28 cellular contexts compared by ENCODE assay signal in genomic region chr2:149564983-149565382, GRCh38.
"Had no signal": no experiment of that assay in that cellular context is flagged by ENCODE, and none has a peak within 500 bp of the region (broad histone marks: within the 10 kb centered on the region; RNA-seq: fewer than 3 reads in every experiment).

No MANE protein-coding gene starts in this region.

- ATAC-seq: left colon; left lung; lower lobe of right lung; natural killer cell; sciatic nerve; stimulated activated effector memory CD8-positive, alpha-beta T cell treated with anti-CD3 and anti-CD28 coated beads, Interleukin-12 subunit alpha, Interleukin-12 subunit beta, amount 100 ng/mL, for 72 hours; upper lobe of right lung had no signal

- H3K4me3 ChIP-seq: left lung, lower lobe of right lung, ovary, right atrium auricular region, skin epidermis, suprapubic skin, thoracic aorta, tibial artery, upper lobe of right lung, uterus had no signal

- H3K4me3 Mint-ChIP-seq: immature natural killer cell; natural killer cell; stimulated activated effector memory CD8-positive, alpha-beta T cell treated with anti-CD3 and anti-CD28 coated beads, Interleukin-12 subunit alpha, Interleukin-12 subunit beta, amount 100 ng/mL, for 72 hours; stimulated activated naive CD8-positive, alpha-beta T cell treated with anti-CD3 and anti-CD28 coated beads, Interleukin-15, Interleukin-2, amounts not matched to agents 100 ng/mL and 50 ng/mL, for 24 hours had no signal

- H3K27ac Mint-ChIP-seq: progenitor cell of endocrine pancreas; stimulated activated effector memory CD8-positive, alpha-beta T cell treated with anti-CD3 and anti-CD28 coated beads, Interleukin-12 subunit alpha, Interleukin-12 subunit beta, amount 100 ng/mL, for 72 hours; stimulated activated naive CD8-positive, alpha-beta T cell treated with anti-CD3 and anti-CD28 coated beads, Interleukin-15, Interleukin-2, amounts not matched to agents 100 ng/mL and 50 ng/mL, for 24 hours had no signal

- DNase-seq: hypothalamus; immature natural killer cell; kidney; left colon; mammary epithelial cell; mesenchymal stem cell; natural killer cell; ovary; stimulated activated CD4-positive, alpha-beta T cell treated with anti-CD3 and anti-CD28 coated beads, Interleukin-12 subunit alpha, Interleukin-12 subunit beta, amount 100 ng/mL, for 4 hours; stimulated activated CD4-positive, alpha-beta T cell treated with anti-CD3 and anti-CD28 coated beads, Interleukin-15, amount 100 ng/mL, for 24 hours; stimulated activated CD4-positive, alpha-beta T cell treated with anti-CD3 and anti-CD28 coated beads, Interleukin-2, amount 100 ng/mL, for 24 hours; stimulated activated CD4-positive, alpha-beta T cell treated with anti-CD3 and anti-CD28 coated beads, Interleukin-4, amount 100 ng/mL, for 24 hours; stimulated activated naive CD4-positive, alpha-beta T cell; tibial artery; trophoblast cell; upper lobe of right lung; uterus had no signal

- H3K4me1 Mint-ChIP-seq: stimulated activated effector memory CD8-positive, alpha-beta T cell treated with anti-CD3 and anti-CD28 coated beads, Interleukin-12 subunit alpha, Interleukin-12 subunit beta, amount 100 ng/mL, for 72 hours had no signal

- H3K4me1 ChIP-seq: suprapubic skin, upper lobe of right lung, uterus had no signal

- H3K27me3 Mint-ChIP-seq: progenitor cell of endocrine pancreas; stimulated activated naive CD8-positive, alpha-beta T cell treated with anti-CD3 and anti-CD28 coated beads, Interleukin-15, Interleukin-2, amounts not matched to agents 100 ng/mL and 50 ng/mL, for 24 hours had no signal

- FAIRE-seq: islet of Langerhans, kidney had no signal

- H3K9me3 ChIP-seq: left lung, lower lobe of right lung, ovary, right atrium auricular region, suprapubic skin, thoracic aorta, tibial artery, upper lobe of right lung, uterus had no signal

- H3K9me3 Mint-ChIP-seq: immature natural killer cell; natural killer cell; stimulated activated effector memory CD8-positive, alpha-beta T cell treated with anti-CD3 and anti-CD28 coated beads, Interleukin-12 subunit alpha, Interleukin-12 subunit beta, amount 100 ng/mL, for 72 hours; stimulated activated naive CD8-positive, alpha-beta T cell treated with anti-CD3 and anti-CD28 coated beads, Interleukin-15, Interleukin-2, amounts not matched to agents 100 ng/mL and 50 ng/mL, for 24 hours had no signal

- H3K36me3 ChIP-seq: ovary, uterus had no signal

- H3K27me3 ChIP-seq: ovary, right atrium auricular region, suprapubic skin, tibial artery, upper lobe of right lung, uterus had no signal

- H3K27ac ChIP-seq: left lung, lower lobe of right lung, ovary, right atrium auricular region, skin epidermis, suprapubic skin, thoracic aorta, tibial artery, upper lobe of right lung, uterus had no signal
